ENCODE assay signal across 10 cellular contexts in genomic region chr16:2016407-2016922, GRCh38. TPM values are rescaled to one million over a fixed set of nuclear protein-coding genes. Genes with fewer than 3 reads are reported as not detected.
DNase-seq lines count a peak whose midpoint lies in the region; ATAC-seq and TF ChIP-seq lines count a peak whose summit lies in the region.
"Had no signal": no experiment of that assay in that cellular context is flagged by ENCODE, and none has a peak within 500 bp of the region (broad histone marks: within the 10 kb centered on the region; RNA-seq: fewer than 3 reads in every experiment).

No MANE protein-coding gene starts in this region.

- no peak overlapping the region for H3K4me3 Mint-ChIP-seq in nephron

- H3K9ac ChIP-seq in IMR-90 (ENCODE audit: low read depth, low read length) = no peak overlapping the region
- no peak overlapping the region for H3K9ac ChIP-seq in mammary epithelial cell (ENCODE audit: insufficient read depth, low read length)

- CTCF ChIA-PET in IMR-90 (lab: Yijun Ruan, JAX) (interaction anchor here (1.4 kb wide), 1 partner anchor 124 kb away, joined by 3 read pairs; no protein-coding TSS in a partner anchor), mammary epithelial cell (lab: Charles Lee; ENCODE audit: low non-redundant PET) (interaction anchor here (0.7 kb wide), 1 partner anchor 9 kb away, joined by 4 read pairs; no protein-coding TSS in a partner anchor)

- no peaks in the 10 kb centered on the region for H3K4me1 Mint-ChIP-seq in nephron

- no peak overlapping the region for H3K4ac ChIP-seq in IMR-90 (ENCODE audit: low read depth, low read length)

- peak; percentile 32 for TF ChIP-seq CTCF in IMR-90 (conservative IDR thresholded peaks at IDR 0.05; ENCODE audit: low read depth, low read length)
- peak; percentile 7 to 38 for TF ChIP-seq CTCF in mammary epithelial cell (conservative IDR thresholded peaks at IDR 0.05 in 1 of 2, IDR thresholded peaks at IDR 0.05 in 1 of 2; ENCODE audit: extremely low read depth in 1 of 2, insufficient read depth in 1 of 2, low read depth in 1 of 2, low read length in 2 of 2)
- TF ChIP-seq CTCF in nephron (IDR thresholded peaks at IDR 0.05; ENCODE audit: unreplicated experiment in 3 of 3) = peak; percentile 34 to 43 (median 39)
- TF ChIP-seq CTCF in esophagus squamous epithelium (IDR thresholded peaks at IDR 0.05) = peak in 2 of 6 experiments; percentile 17 to 20

- no peak overlapping the region for H2BK120ac ChIP-seq in IMR-90 (ENCODE audit: low read depth, low read length)

- no peak overlapping the region for H4K5ac ChIP-seq in IMR-90 (ENCODE audit: low read depth, low read length)

- no peak overlapping the region for H3K27ac Mint-ChIP-seq in nephron

- H4K20me1 ChIP-seq in IMR-90 (ENCODE audit: insufficient read depth, low read length) (no peaks in the 10 kb centered on the region), mammary epithelial cell (ENCODE audit: insufficient read depth, low read length) (no peaks in the 10 kb centered on the region)

- POLR2A ChIA-PET in IMR-90 (lab: Charles Lee; ENCODE audit: unreplicated experiment) = no interaction called here

- ATAC-seq in IMR-90 (ENCODE audit: low read depth) = no peak
- ATAC-seq in activated CD4-positive, CD25-positive, alpha-beta regulatory T cell treated with anti-CD3 and anti-CD28 coated beads, Interleukin-2, amount 50 U/mL, for 24 hours = no peak

- no peaks in the 10 kb centered on the region for H3K79me1 ChIP-seq in IMR-90 (ENCODE audit: low read depth in 1 of 2, low read length in 2 of 2)

- dilution Hi-C loops in IMR-90 (cut with HindIII; ENCODE audit: low sequenced_read_pairs, unreplicated experiment) (no loop called here), mammary epithelial cell (cut with HindIII; ENCODE audit: low sequenced_read_pairs) (no loop called here)

- no peaks in the 10 kb centered on the region for H3K36me3 Mint-ChIP-seq in nephron (ENCODE audit: low read depth)

- in situ Hi-C loops in IMR-90 (cut with MboI; ENCODE audit: low sequenced_read_pairs) = no loop called here
- in situ Hi-C loops in mammary epithelial cell (cut with MboI; ENCODE audit: low sequenced_read_pairs in 2 of 2) = loop anchor here in 1 of 2 donors (10.0 kb wide), 1 partner anchor 128 kb away; the partner anchor contains the start of gene RAB26

- TF ChIP-seq POLR2A in IMR-90 (IDR thresholded peaks at IDR 0.05; ENCODE audit: low read depth, low read length) (no peak), esophagus squamous epithelium (IDR thresholded peaks at IDR 0.05) (no peak)

- no peak overlapping the region for H2AK9ac ChIP-seq in IMR-90 (replicated peaks; ENCODE audit: low read depth, low read length, poor library complexity)

- H2AFZ ChIP-seq in IMR-90 (replicated peaks; ENCODE audit: low read length, poor library complexity) = peak overlapping the region; percentile 33
- H2AFZ ChIP-seq in mammary epithelial cell (ENCODE audit: low read depth, low read length) = no peak overlapping the region

- H4K8ac ChIP-seq in IMR-90 (ENCODE audit: low read depth in 2 of 2, low read length in 2 of 2) = no peak overlapping the region

- no peak overlapping the region for H4K91ac ChIP-seq in IMR-90 (ENCODE audit: insufficient read depth, low read depth, low read length)

- no peaks in the 10 kb centered on the region for H3K9me3 Mint-ChIP-seq in nephron

- peaks cover 6% of the 10 kb centered on the region for H3K9me1 ChIP-seq in IMR-90 (ENCODE audit: insufficient read depth, low read length)

- H3K4me3 ChIP-seq in IMR-90 (ENCODE audit: insufficient read depth, low read depth, low read length) (no peak overlapping the region), mammary epithelial cell (replicated peaks in 1 of 3; ENCODE audit: insufficient read depth in 1 of 3, low read depth in 2 of 3, low read length in 3 of 3) (no peak overlapping the region), esophagus squamous epithelium (no peak overlapping the region)

- H3K27ac ChIP-seq in IMR-90 (ENCODE audit: insufficient read depth, low read length) (no peak overlapping the region), mammary epithelial cell (ENCODE audit: insufficient read depth, low read depth, low read length) (no peak overlapping the region), esophagus squamous epithelium (no peak overlapping the region)

- intact Hi-C loops in IMR-90 (cut with micrococcal nuclease) (no loop called here), mammary epithelial cell (cut with micrococcal nuclease) (no loop called here), esophagus squamous epithelium (cut with DNase I) (no loop called here)

- H3K23ac ChIP-seq in IMR-90 (ENCODE audit: low read depth, low read length) = no peak overlapping the region

- H3K4me1 ChIP-seq in IMR-90 (ENCODE audit: control insufficient read depth, insufficient read depth, low read length) = peaks cover 3% of the 10 kb centered on the region; the same call in 1 of the 2 replicates
- H3K4me1 ChIP-seq in mammary epithelial cell (ENCODE audit: insufficient read depth, low read length) = peaks cover 8% of the 10 kb centered on the region
- H3K4me1 ChIP-seq in esophagus squamous epithelium = peaks cover 14 to 35% (median 18%) of the 10 kb centered on the region in 3 donors

- no peak overlapping the region for H3K18ac ChIP-seq in IMR-90 (ENCODE audit: low read depth, low read length)

- H3K14ac ChIP-seq in IMR-90 (replicated peaks; ENCODE audit: low read depth, low read length) = no peak overlapping the region

- BruUV-seq in IMR-90 (replicated peaks; lab: Mats Ljungman, UMichigan) = no TSS peak
- no TSS peak for BruUV-seq in mammary epithelial cell (replicated peaks; lab: Mats Ljungman, UMichigan)

- DNase-seq in NCI-H524 (lab: John Stamatoyannopoulos, UW) (peak; percentile 45 to 82), NCI-H524 treated with DMSO at 0.1 percent for 48 hours (lab: John Stamatoyannopoulos, UW) (no peak), IMR-90 (no peak), mammary epithelial cell (no peak), esophagus squamous epithelium (lab: John Stamatoyannopoulos, UW) (no peak), GF-D8 (lab: John Stamatoyannopoulos, UW) (no peak)
- DNase-seq: effector CD4-positive, alpha-beta T cell; NCI-H774 had no signal

- no peak overlapping the region for H3K4me2 ChIP-seq in IMR-90 (ENCODE audit: low read depth, low read length)
- H3K4me2 ChIP-seq in mammary epithelial cell (ENCODE audit: insufficient read depth, low read depth, low read length) = no peak overlapping the region

- no peak overlapping the region for H2BK15ac ChIP-seq in IMR-90 (ENCODE audit: low read depth, low read length)

- no peak overlapping the region for H2AK5ac ChIP-seq in IMR-90 (ENCODE audit: low read depth, low read length)

- H3K27me3 ChIP-seq in IMR-90 (ENCODE audit: control insufficient read depth, insufficient read depth, low read length) (peaks cover 18% of the 10 kb centered on the region; the same call in 1 of the 2 replicates), mammary epithelial cell (ENCODE audit: insufficient read depth, low read length) (peaks cover 11% of the 10 kb centered on the region), esophagus squamous epithelium (peaks cover 3 to 48% (median 11%) of the 10 kb centered on the region in 4 donors)

- no peak overlapping the region for H2BK20ac ChIP-seq in IMR-90 (ENCODE audit: low read depth, low read length)

- TF ChIP-seq RAD21 in IMR-90 (IDR thresholded peaks at IDR 0.05; ENCODE audit: low read length) = no peak

- H3K9me3 ChIP-seq in IMR-90 (ENCODE audit: control insufficient read depth, insufficient read depth, low read length) (no peaks in the 10 kb centered on the region), mammary epithelial cell (replicated peaks; ENCODE audit: insufficient read depth, low read length) (no peaks in the 10 kb centered on the region), esophagus squamous epithelium (no peaks in the 10 kb centered on the region)

- H3K79me2 ChIP-seq in mammary epithelial cell (ENCODE audit: insufficient read depth, low read length) = no peaks in the 10 kb centered on the region

- WGBS in IMR-90 (ENCODE audit: extremely low coverage in 2 of 2, insufficient read length in 1 of 2), 2 experiments = 43% methylated on average over 6 of the region's 13 CpGs; no CpG with 5 or more reads in 1 of the 2 experiments
- WGBS in mammary epithelial cell (ENCODE audit: low coverage, missing lambda C conversion rate) = 55% methylated on average over 10 of the region's 13 CpGs
- 44% methylated on average over 2 of the region's 13 CpGs; no CpG with 5 or more reads in 1 of the 2 donors for WGBS in esophagus squamous epithelium, 2 donors

- H2BK5ac ChIP-seq in IMR-90 (ENCODE audit: low read depth, low read length, poor library complexity, severe bottlenecking) = no peak overlapping the region

- peaks cover 22% of the 10 kb centered on the region for H3K27me3 Mint-ChIP-seq in nephron (ENCODE audit: low read depth)

- no peak overlapping the region for H3K56ac ChIP-seq in IMR-90 (ENCODE audit: extremely low read depth, insufficient read depth, low read length)

- H3K36me3 ChIP-seq in IMR-90 (ENCODE audit: control insufficient read depth, insufficient read depth, low read length) (no peaks in the 10 kb centered on the region), mammary epithelial cell (ENCODE audit: insufficient read depth, low read length) (no peaks in the 10 kb centered on the region), esophagus squamous epithelium (no peaks in the 10 kb centered on the region)

RNA-seq across cellular contexts. Expression of gene NPW, which starts 3.1 kb away (rescaled TPM):
- 0.18 TPM in 1 of 2 replicates, not detected in the other for total RNA-seq in IMR-90 (2012; rRNA removed)
- 2.0 and 3.7 TPM in 2 replicates for polyA plus RNA-seq in IMR-90 (2012; rRNA removed)
- polyA plus RNA-seq in IMR-90 (2012; cell fraction: cytosol; rRNA removed) = 6.1 and 9.0 TPM in 2 replicates
- polyA plus RNA-seq in IMR-90 (2012; cell fraction: nucleus; rRNA removed; ENCODE audit: low replicate concordance) = 2.5 and 7.1 TPM in 2 replicates
- 1 to 10 TPM in 1 of 2 donors, not detected in 1; 1.6 TPM for total RNA-seq in mammary epithelial cell
- polyA plus RNA-seq in mammary epithelial cell = 0.18 TPM
- polyA minus RNA-seq in mammary epithelial cell = not detected
- total RNA-seq in esophagus squamous epithelium = under 1 TPM in 1 of 4 donors, not detected in 3; 0.48 TPM

RNA-seq across cellular contexts. Expression of gene ZNF598, which starts 6.8 kb away (rescaled TPM):
- total RNA-seq in IMR-90 (2012; rRNA removed) (3.4 and 4.4 TPM in 2 replicates), mammary epithelial cell (100 to 1,000 TPM in 1 of 2 donors, 10 to 100 TPM in 1; 31.8 to 133 TPM), esophagus squamous epithelium (10 to 100 TPM; 31.3 to 56.1 (median 40.9) TPM)
- polyA plus RNA-seq in IMR-90 (2012; rRNA removed) (36.4 and 40.6 TPM in 2 replicates), mammary epithelial cell (45.4 TPM)
- polyA plus RNA-seq in IMR-90 (2012; cell fraction: cytosol; rRNA removed) = 23.6 and 37.3 TPM in 2 replicates
- polyA plus RNA-seq in IMR-90 (2012; cell fraction: nucleus; rRNA removed; ENCODE audit: low replicate concordance) = 98.8 and 225 TPM in 2 replicates
- polyA minus RNA-seq in mammary epithelial cell = 13.2 TPM

RNA-seq across cellular contexts. Expression of gene NHERF2, which starts 10.2 kb away (rescaled TPM):
- total RNA-seq in IMR-90 (2012; rRNA removed) (18.6 and 20.8 TPM in 2 replicates), mammary epithelial cell (10 to 100 TPM in 1 of 2 donors, 1 to 10 TPM in 1; 8.3 to 19.0 TPM), esophagus squamous epithelium (10 to 100 TPM; 11.6 to 31.7 (median 16.5) TPM)
- polyA plus RNA-seq in IMR-90 (2012; rRNA removed) (77.8 and 96.6 TPM in 2 replicates), mammary epithelial cell (9.5 TPM)
- 98.1 and 126 TPM in 2 replicates for polyA plus RNA-seq in IMR-90 (2012; cell fraction: cytosol; rRNA removed)
- 54.5 and 134 TPM in 2 replicates for polyA plus RNA-seq in IMR-90 (2012; cell fraction: nucleus; rRNA removed; ENCODE audit: low replicate concordance)
- 0.62 TPM for polyA minus RNA-seq in mammary epithelial cell

RNA-seq across cellular contexts. Expression of gene SYNGR3, which starts 26.7 kb away (rescaled TPM):
- 1.8 and 1.9 TPM in 2 replicates for total RNA-seq in IMR-90 (2012; rRNA removed)
- polyA plus RNA-seq in IMR-90 (2012; rRNA removed) = 5.8 and 6.6 TPM in 2 replicates
- polyA plus RNA-seq in IMR-90 (2012; cell fraction: cytosol; rRNA removed) = 4.4 and 11.7 TPM in 2 replicates
- polyA plus RNA-seq in IMR-90 (2012; cell fraction: nucleus; rRNA removed; ENCODE audit: low replicate concordance) = 6.9 and 13.6 TPM in 2 replicates
- total RNA-seq in mammary epithelial cell = 1 to 10 TPM in 1 of 2 donors, under 1 TPM in 1; 0.17 to 3.6 TPM
- 0.33 TPM for polyA plus RNA-seq in mammary epithelial cell
- polyA minus RNA-seq in mammary epithelial cell = not detected
- 1 to 10 TPM in 2 of 4 donors, under 1 TPM in 1, not detected in 1; 0.38 to 1.0 (median 1.0) TPM for total RNA-seq in esophagus squamous epithelium

RNA-seq across cellular contexts. Expression of gene NTHL1, which starts 31.2 kb away (rescaled TPM):
- total RNA-seq in IMR-90 (2012; rRNA removed) (22.8 and 28.1 TPM in 2 replicates), mammary epithelial cell (10 to 100 TPM; 11.3 to 23.2 TPM), esophagus squamous epithelium (10 to 100 TPM in 2 of 4 donors, 1 to 10 TPM in 2; 7.8 to 26.0 (median 10.0) TPM)
- polyA plus RNA-seq in IMR-90 (2012; rRNA removed) (28.0 and 33.3 TPM in 2 replicates), mammary epithelial cell (21.3 TPM)
- 46.3 and 54.8 TPM in 2 replicates for polyA plus RNA-seq in IMR-90 (2012; cell fraction: cytosol; rRNA removed)
- 20.6 and 53.2 TPM in 2 replicates for polyA plus RNA-seq in IMR-90 (2012; cell fraction: nucleus; rRNA removed; ENCODE audit: low replicate concordance)
- 13.9 TPM for polyA minus RNA-seq in mammary epithelial cell

Comparison
In these comparisons a context has a peak if more than half of its experiments do, and no peak if none do; other contexts are left out.
1. DNase-seq: peak in NCI-H524 (2 of 2); none in NCI-H524 treated with DMSO at 0.1 percent for 48 hours (single experiment), IMR-90 (single experiment), mammary epithelial cell (single experiment), esophagus squamous epithelium (single experiment) and GF-D8 (single experiment).